14 cellular contexts compared by ENCODE assay signal in genomic region chr1:201011616-201012015, GRCh38. TPM values are rescaled to one million over a fixed set of nuclear protein-coding genes. Genes with fewer than 3 reads are reported as not detected.
DNase-seq lines count a peak whose midpoint lies in the region; ATAC-seq, FAIRE-seq and TF ChIP-seq lines count a peak whose summit lies in the region.
"Had no signal": no experiment of that assay in that cellular context is flagged by ENCODE, and none has a peak within 500 bp of the region (broad histone marks: within the 10 kb centered on the region; RNA-seq: fewer than 3 reads in every experiment).

No MANE protein-coding gene starts in this region.

- H3K36me3 ChIP-seq in CD8-positive, alpha-beta T cell (ENCODE audit: insufficient read depth, low read length) = peaks cover 5% of the 10 kb centered on the region
- no peaks in the 10 kb centered on the region for H3K36me3 ChIP-seq in kidney (ENCODE audit: control insufficient read depth in 1 of 2, insufficient read depth in 2 of 2, low read length in 2 of 2)

- intact Hi-C loops in CD8-positive, alpha-beta T cell (cut with DNase I, micrococcal nuclease) = no loop called here
- intact Hi-C loops in kidney (cut with DNase I) = no loop called here

- H3K4me1 Mint-ChIP-seq in CD8-positive, alpha-beta T cell (ENCODE audit: low read depth) = peaks cover 75% of the 10 kb centered on the region
- peaks cover 67% of the 10 kb centered on the region for H3K4me1 Mint-ChIP-seq in activated T-cell treated with anti-CD3 and anti-CD28 coated beads, Interleukin-2, amount 50 U/mL, for 4 hours (ENCODE audit: low read depth)

- H3K9me3 ChIP-seq in CD8-positive, alpha-beta T cell (ENCODE audit: low read length) = no peaks in the 10 kb centered on the region
- H3K9me3 ChIP-seq in kidney (ENCODE audit: control insufficient read depth in 1 of 2, low read length in 2 of 2) = no peaks in the 10 kb centered on the region

- POLR2A ChIA-PET in CD8-positive, alpha-beta T cell (lab: Charles Lee) = interaction anchor here (0.8 to 1.1 kb wide), 2 partner anchors 13 to 17 kb away, joined by 3 read pairs; no protein-coding TSS in a partner anchor

- TF ChIP-seq CTCF in CD8-positive, alpha-beta T cell (IDR thresholded peaks at IDR 0.05) = no peak
- TF ChIP-seq CTCF in kidney (IDR thresholded peaks at IDR 0.05; ENCODE audit: borderline replicate concordance, extremely low read depth, insufficient read depth) = no peak

- no peak for ATAC-seq in CD8-positive, alpha-beta T cell
- ATAC-seq in activated T-cell treated with anti-CD3 and anti-CD28 coated beads, Interleukin-2, amount 50 U/mL, for 4 hours = no peak
- ATAC-seq: stimulated activated naive CD8-positive, alpha-beta T cell treated with anti-CD3 and anti-CD28 coated beads, Interleukin-15, amount 100 ng/mL, for 72 hours had no signal

- FAIRE-seq in kidney (lab: Jason Lieb, UNC) (no peak), urothelium cell line (lab: Jason Lieb, UNC) (no peak)
- FAIRE-seq: endometrium had no signal

- no peak overlapping the region for H3K4me3 Mint-ChIP-seq in CD8-positive, alpha-beta T cell
- H3K4me3 Mint-ChIP-seq in activated T-cell treated with anti-CD3 and anti-CD28 coated beads, Interleukin-2, amount 50 U/mL, for 4 hours = no peak overlapping the region
- H3K4me3 Mint-ChIP-seq: stimulated activated naive CD8-positive, alpha-beta T cell treated with anti-CD3 and anti-CD28 coated beads, Interleukin-15, amount 100 ng/mL, for 72 hours had no signal

- H3K36me3 Mint-ChIP-seq in CD8-positive, alpha-beta T cell = peaks cover 36% of the 10 kb centered on the region
- H3K36me3 Mint-ChIP-seq in activated T-cell treated with anti-CD3 and anti-CD28 coated beads, Interleukin-2, amount 50 U/mL, for 4 hours (ENCODE audit: insufficient read depth) = peaks cover 4% of the 10 kb centered on the region

- H3K9me3 Mint-ChIP-seq in CD8-positive, alpha-beta T cell = no peaks in the 10 kb centered on the region
- H3K9me3 Mint-ChIP-seq in activated T-cell treated with anti-CD3 and anti-CD28 coated beads, Interleukin-2, amount 50 U/mL, for 4 hours = no peaks in the 10 kb centered on the region
- H3K9me3 Mint-ChIP-seq: stimulated activated naive CD8-positive, alpha-beta T cell treated with anti-CD3 and anti-CD28 coated beads, Interleukin-15, amount 100 ng/mL, for 72 hours had no signal

- no peak for DNase-seq in CD8-positive, alpha-beta T cell
- peak; percentile 85 for DNase-seq in DMS79 treated with DMSO at 0.1 percent for 48 hours (lab: John Stamatoyannopoulos, UW)
- peak; percentile 91 to 97 for DNase-seq in NCI-H524 (lab: John Stamatoyannopoulos, UW)
- DNase-seq in kidney = peak; percentile 54
- no peak for DNase-seq in urothelium cell line (ENCODE audit: low spot score)
- DNase-seq in kidney tubule cell (ENCODE audit: low spot score) = no peak
- DNase-seq in activated T-cell treated with anti-CD3 and anti-CD28 coated beads, Interleukin-2, amount 50 U/mL, for 4 hours = no peak
- DNase-seq: activated CD4-positive, alpha-beta T cell treated with anti-CD3 and anti-CD28 coated beads, Interleukin-2, amount 50 U/mL, for 48 hours; caudate nucleus; foreskin melanocyte; H7; NCI-H226; stimulated activated naive CD8-positive, alpha-beta T cell treated with anti-CD3 and anti-CD28 coated beads, Interleukin-15, amount 100 ng/mL, for 72 hours had no signal

- H3K4me1 ChIP-seq in CD8-positive, alpha-beta T cell (ENCODE audit: insufficient read depth, low read length) = peaks cover 72% of the 10 kb centered on the region
- peaks cover 0 to 6% of the 10 kb centered on the region in 2 donors for H3K4me1 ChIP-seq in kidney (ENCODE audit: control insufficient read depth in 1 of 2, insufficient read depth in 1 of 2, low read depth in 1 of 2, low read length in 2 of 2)

- H3K27me3 Mint-ChIP-seq in CD8-positive, alpha-beta T cell (ENCODE audit: low read depth) = no peaks in the 10 kb centered on the region
- no peaks in the 10 kb centered on the region for H3K27me3 Mint-ChIP-seq in activated T-cell treated with anti-CD3 and anti-CD28 coated beads, Interleukin-2, amount 50 U/mL, for 4 hours (ENCODE audit: low read depth)
- H3K27me3 Mint-ChIP-seq: stimulated activated naive CD8-positive, alpha-beta T cell treated with anti-CD3 and anti-CD28 coated beads, Interleukin-15, amount 100 ng/mL, for 72 hours had no signal

- no peak overlapping the region for H3K4me3 ChIP-seq in CD8-positive, alpha-beta T cell (ENCODE audit: low read depth, low read length)
- no peak overlapping the region for H3K4me3 ChIP-seq in kidney (ENCODE audit: low read length in 2 of 2)

- H3K27me3 ChIP-seq in CD8-positive, alpha-beta T cell (ENCODE audit: insufficient read depth, low read length) = no peaks in the 10 kb centered on the region

- CTCF ChIA-PET in CD8-positive, alpha-beta T cell (lab: Charles Lee) = interaction anchor here (1.3 to 1.6 kb wide), 2 partner anchors 11 to 40 kb away, joined by 3 to 4 read pairs; no protein-coding TSS in a partner anchor

- peak overlapping the region; percentile 83 for H3K27ac Mint-ChIP-seq in CD8-positive, alpha-beta T cell

- no peak overlapping the region for H3K9ac ChIP-seq in kidney (ENCODE audit: low read length in 2 of 2)

- no peak overlapping the region for H3K27ac ChIP-seq in CD8-positive, alpha-beta T cell (ENCODE audit: low read depth, low read length)
- H3K27ac ChIP-seq in kidney (ENCODE audit: low read depth in 2 of 2, low read length in 2 of 2) = no peak overlapping the region

RNA-seq across cellular contexts. Expression of gene KIF21B, which starts 11.9 kb away (rescaled TPM):
- total RNA-seq in CD8-positive, alpha-beta T cell = 10 to 100 TPM; 62.2 to 63.5 TPM
- total RNA-seq in kidney = 5.6 TPM
- 0.19 TPM for polyA plus RNA-seq in kidney (ENCODE audit: insufficient read depth, low read depth, low replicate concordance)
- total RNA-seq in activated T-cell treated with anti-CD3 and anti-CD28 coated beads, Interleukin-2, amount 50 U/mL, for 4 hours = 10 to 100 TPM; 24.2 to 36.3 (median 30.3) TPM

Comparison
In these comparisons a context has a peak if more than half of its experiments do, and no peak if none do; other contexts are left out.
1. DNase-seq: peak in DMS79 treated with DMSO at 0.1 percent for 48 hours (single experiment), NCI-H524 (2 of 2) and kidney (single experiment); none in CD8-positive, alpha-beta T cell (0 of 7), urothelium cell line (single experiment), kidney tubule cell (single experiment) and activated T-cell treated with anti-CD3 and anti-CD28 coated beads, Interleukin-2, amount 50 U/mL, for 4 hours (single experiment).